In the genomic region with DNA sequence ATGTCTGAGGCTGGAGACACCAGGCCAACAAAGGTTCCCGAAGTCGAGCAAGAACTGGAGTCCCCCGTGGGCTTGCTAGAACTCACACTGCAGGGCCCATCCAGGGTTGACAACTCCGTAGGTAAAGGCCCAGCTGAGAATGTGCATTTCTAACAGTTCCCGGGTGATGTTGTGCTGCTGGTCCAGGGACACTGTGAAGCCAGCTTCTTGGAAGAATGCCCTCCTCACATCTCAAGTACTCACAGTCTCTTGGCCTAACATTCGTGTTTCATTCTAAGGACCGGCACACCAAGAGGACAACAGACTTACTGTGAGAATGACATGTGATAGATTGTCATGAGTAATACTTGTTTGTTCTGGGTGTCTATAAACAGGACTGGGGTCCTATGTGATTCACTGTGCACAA, we compare ENCODE assay signal across 15 cellular contexts.
A peak's percentile ranks its signal among the peaks of the same experiment; 100 is the strongest.
DNase-seq lines count a peak whose midpoint lies in the region; ATAC-seq and TF ChIP-seq lines count a peak whose summit lies in the region.
"Had no signal": no experiment of that assay in that cellular context is flagged by ENCODE, and none has a peak within 500 bp of the region (broad histone marks: within the 10 kb centered on the region; RNA-seq: fewer than 3 reads in every experiment).

No MANE protein-coding gene starts in this region.

- CTCF ChIA-PET in IMR-90 (lab: Yijun Ruan, JAX) = no interaction called here
- CTCF ChIA-PET in activated CD4-positive, alpha-beta memory T cell treated with anti-CD3 and anti-CD28 coated beads, Interleukin-2, amount 10 ng/mL, durations not matched to agents 7 days and 5 days (lab: Charles Lee) = no interaction called here

- no peak overlapping the region for H2AFZ ChIP-seq in IMR-90 (replicated peaks; ENCODE audit: low read length, poor library complexity)

- H2BK120ac ChIP-seq in IMR-90 (ENCODE audit: low read depth, low read length) = no peak overlapping the region

- no peak overlapping the region for H2BK5ac ChIP-seq in IMR-90 (ENCODE audit: low read depth, low read length, poor library complexity, severe bottlenecking)

- POLR2A ChIA-PET in IMR-90 (lab: Charles Lee; ENCODE audit: unreplicated experiment) = no interaction called here
- POLR2A ChIA-PET in activated CD4-positive, alpha-beta memory T cell treated with anti-CD3 and anti-CD28 coated beads, Interleukin-2, amount 10 ng/mL, durations not matched to agents 7 days and 5 days (lab: Charles Lee) = no interaction called here

- H3K36me3 Mint-ChIP-seq in activated CD4-positive, alpha-beta memory T cell treated with anti-CD3 and anti-CD28 coated beads, Interleukin-2, amount 10 ng/mL, durations not matched to agents 7 days and 5 days (ENCODE audit: low read depth) = no peaks in the 10 kb centered on the region
- no peaks in the 10 kb centered on the region for H3K36me3 Mint-ChIP-seq in activated T-helper 2 cell treated with anti-CD3 and anti-CD28 coated beads, Interferon-gamma antibody, Interleukin-2, Interleukin-4, amounts not matched to agents 10 μg/mL and 5 μg/mL and 100 μg/mL, durations not matched to agents 14 hours and 24 hours and 36 hours (ENCODE audit: low read depth)
- H3K36me3 Mint-ChIP-seq: stimulated activated naive B cell treated with anti-CD40 and anti-IgM and Interleukin-4, amounts not matched to agents 10 μg/mL and 1 μg/mL and 100 μg/mL, for 72 hours had no signal

- no peak overlapping the region; the same call in 1 of the 2 replicates for H3K4ac ChIP-seq in IMR-90 (ENCODE audit: low read depth, low read length)

- BruUV-seq in IMR-90 (replicated peaks; lab: Mats Ljungman, UMichigan) = no TSS peak

- no peak overlapping the region for H3K23ac ChIP-seq in IMR-90 (ENCODE audit: low read depth, low read length)

- H4K8ac ChIP-seq in IMR-90 (ENCODE audit: low read depth in 2 of 2, low read length in 2 of 2) = no peak overlapping the region

- H3K27me3 Mint-ChIP-seq in activated CD4-positive, alpha-beta memory T cell treated with anti-CD3 and anti-CD28 coated beads, Interleukin-2, amount 10 ng/mL, durations not matched to agents 7 days and 5 days = no peaks in the 10 kb centered on the region
- no peaks in the 10 kb centered on the region for H3K27me3 Mint-ChIP-seq in activated T-helper 2 cell treated with anti-CD3 and anti-CD28 coated beads, Interferon-gamma antibody, Interleukin-2, Interleukin-4, amounts not matched to agents 10 μg/mL and 5 μg/mL and 100 μg/mL, durations not matched to agents 14 hours and 24 hours and 36 hours (ENCODE audit: low read depth)
- H3K27me3 Mint-ChIP-seq: central memory CD8-positive, alpha-beta T cell; stimulated activated naive B cell treated with anti-CD40 and anti-IgM and Interleukin-4, amounts not matched to agents 10 μg/mL and 1 μg/mL and 100 μg/mL, for 72 hours had no signal

- H2AK9ac ChIP-seq in IMR-90 (replicated peaks; ENCODE audit: low read depth, low read length, poor library complexity) = no peak overlapping the region

- no peak overlapping the region for H3K9ac ChIP-seq in IMR-90 (ENCODE audit: low read depth, low read length)
- H3K9ac ChIP-seq in subcutaneous abdominal adipose tissue (ENCODE audit: low read length in 5 of 5) = peak overlapping the region in 1 of 5 donors; percentile 25
- H3K9ac ChIP-seq: KMS-11 had no signal

- dilution Hi-C loops in IMR-90 (cut with HindIII; ENCODE audit: low sequenced_read_pairs, unreplicated experiment) = no loop called here

- no peak overlapping the region; the same call in 1 of the 2 replicates for H3K4me2 ChIP-seq in IMR-90 (ENCODE audit: low read depth, low read length)
- H3K4me2 ChIP-seq: KMS-11 had no signal

- H4K5ac ChIP-seq in IMR-90 (ENCODE audit: low read depth, low read length) = no peak overlapping the region

- H3K36me3 ChIP-seq in IMR-90 (ENCODE audit: control insufficient read depth, insufficient read depth, low read length) (no peaks in the 10 kb centered on the region), mesodermal cell (ENCODE audit: control insufficient read depth, insufficient read depth, low read length) (no peaks in the 10 kb centered on the region), subcutaneous abdominal adipose tissue (ENCODE audit: control insufficient read depth in 5 of 5, insufficient read depth in 5 of 5, low read length in 5 of 5) (no peaks in the 10 kb centered on the region)

- peak overlapping the region; percentile 20; the same call in 1 of the 3 replicates for H2BK15ac ChIP-seq in IMR-90 (ENCODE audit: low read depth, low read length)

- no peak overlapping the region for H4K91ac ChIP-seq in IMR-90 (ENCODE audit: insufficient read depth, low read depth, low read length)

- H2BK20ac ChIP-seq in IMR-90 (ENCODE audit: low read depth, low read length) = no peak overlapping the region

- H3K9me1 ChIP-seq in IMR-90 (ENCODE audit: insufficient read depth, low read length) = no peaks in the 10 kb centered on the region

- H3K4me3 ChIP-seq in IMR-90 (ENCODE audit: insufficient read depth, low read depth, low read length) (no peak overlapping the region), fibroblast of mammary gland (ENCODE audit: control insufficient read depth, low read depth, low read length) (no peak overlapping the region), mesodermal cell (ENCODE audit: extremely low read depth, insufficient read depth, low read length, poor library complexity, severe bottlenecking) (no peak overlapping the region), subcutaneous abdominal adipose tissue (ENCODE audit: low read depth in 1 of 5, low read length in 5 of 5) (no peak overlapping the region)

- no peaks in the 10 kb centered on the region for H3K4me1 Mint-ChIP-seq in activated CD4-positive, alpha-beta memory T cell treated with anti-CD3 and anti-CD28 coated beads, Interleukin-2, amount 10 ng/mL, durations not matched to agents 7 days and 5 days
- no peaks in the 10 kb centered on the region for H3K4me1 Mint-ChIP-seq in activated T-helper 2 cell treated with anti-CD3 and anti-CD28 coated beads, Interferon-gamma antibody, Interleukin-2, Interleukin-4, amounts not matched to agents 10 μg/mL and 5 μg/mL and 100 μg/mL, durations not matched to agents 14 hours and 24 hours and 36 hours (ENCODE audit: low read depth)
- H3K4me1 Mint-ChIP-seq: central memory CD8-positive, alpha-beta T cell; stimulated activated naive B cell treated with anti-CD40 and anti-IgM and Interleukin-4, amounts not matched to agents 10 μg/mL and 1 μg/mL and 100 μg/mL, for 72 hours had no signal

- H3K18ac ChIP-seq in IMR-90 (ENCODE audit: low read depth, low read length) = no peak overlapping the region; the same call in 1 of the 2 replicates

- H2AK5ac ChIP-seq in IMR-90 (ENCODE audit: low read depth, low read length) = no peak overlapping the region

- ATAC-seq in IMR-90 (ENCODE audit: low read depth) = no peak
- ATAC-seq: stimulated activated naive B cell treated with anti-CD40 and anti-IgM and Interleukin-4, amounts not matched to agents 10 μg/mL and 1 μg/mL and 100 μg/mL, for 72 hours had no signal

- TF ChIP-seq RAD21 in IMR-90 (IDR thresholded peaks at IDR 0.05; ENCODE audit: low read length) = no peak

- DNase-seq in IMR-90 (no peak), fibroblast of mammary gland (ENCODE audit: low read depth) (peak; percentile 56), GDM1 (lab: John Stamatoyannopoulos, UW) (no peak), NCI-H226 (no peak)
- DNase-seq in activated CD4-positive, alpha-beta memory T cell treated with anti-CD3 and anti-CD28 coated beads, Interleukin-2, amount 10 ng/mL, durations not matched to agents 7 days and 5 days = no peak
- no peak for DNase-seq in activated T-helper 2 cell treated with anti-CD3 and anti-CD28 coated beads, Interferon-gamma antibody, Interleukin-2, Interleukin-4, amounts not matched to agents 10 μg/mL and 5 μg/mL and 100 μg/mL, durations not matched to agents 14 hours and 24 hours and 36 hours (ENCODE audit: low spot score)
- DNase-seq: activated naive CD4-positive, alpha-beta T cell treated with anti-CD3 and anti-CD28 coated beads for 36 hours; NCI-H446 treated with DMSO at 0.1 percent for 48 hours; OCI-M1; stimulated activated naive B cell treated with anti-CD40 and anti-IgM and Interleukin-4, amounts not matched to agents 10 μg/mL and 1 μg/mL and 100 μg/mL, for 72 hours had no signal

- in situ Hi-C loops in IMR-90 (cut with MboI; ENCODE audit: low sequenced_read_pairs) = no loop called here

- H3K4me1 ChIP-seq in IMR-90 (ENCODE audit: control insufficient read depth, insufficient read depth, low read length) = peaks cover 7% of the 10 kb centered on the region
- H3K4me1 ChIP-seq in mesodermal cell (ENCODE audit: control insufficient read depth, insufficient read depth, low read length, poor library complexity, severe bottlenecking) = peaks cover 12% of the 10 kb centered on the region
- peaks cover 8 to 40% (median 39%) of the 10 kb centered on the region in 5 donors for H3K4me1 ChIP-seq in subcutaneous abdominal adipose tissue (ENCODE audit: control insufficient read depth in 5 of 5, insufficient read depth in 5 of 5, low read length in 5 of 5)

- no peaks in the 10 kb centered on the region for H4K20me1 ChIP-seq in IMR-90 (ENCODE audit: insufficient read depth, low read length)

- no peaks in the 10 kb centered on the region for H3K9me3 Mint-ChIP-seq in activated CD4-positive, alpha-beta memory T cell treated with anti-CD3 and anti-CD28 coated beads, Interleukin-2, amount 10 ng/mL, durations not matched to agents 7 days and 5 days
- no peaks in the 10 kb centered on the region for H3K9me3 Mint-ChIP-seq in activated T-helper 2 cell treated with anti-CD3 and anti-CD28 coated beads, Interferon-gamma antibody, Interleukin-2, Interleukin-4, amounts not matched to agents 10 μg/mL and 5 μg/mL and 100 μg/mL, durations not matched to agents 14 hours and 24 hours and 36 hours
- H3K9me3 Mint-ChIP-seq: activated naive CD4-positive, alpha-beta T cell treated with anti-CD3 and anti-CD28 coated beads for 36 hours had no signal

- TF ChIP-seq CTCF in IMR-90 (conservative IDR thresholded peaks at IDR 0.05; ENCODE audit: low read depth, low read length) (no peak), fibroblast of mammary gland (conservative IDR thresholded peaks at IDR 0.05; ENCODE audit: control insufficient read depth, insufficient read depth, low read depth, low read length) (no peak)

- H3K9me3 ChIP-seq in IMR-90 (ENCODE audit: control insufficient read depth, insufficient read depth, low read length) (no peaks in the 10 kb centered on the region), mesodermal cell (ENCODE audit: control insufficient read depth, low read length) (no peaks in the 10 kb centered on the region), subcutaneous abdominal adipose tissue (ENCODE audit: control insufficient read depth in 5 of 5, low read length in 5 of 5) (no peaks in the 10 kb centered on the region)

- no peak overlapping the region for H3K27ac Mint-ChIP-seq in activated CD4-positive, alpha-beta memory T cell treated with anti-CD3 and anti-CD28 coated beads, Interleukin-2, amount 10 ng/mL, durations not matched to agents 7 days and 5 days
- H3K27ac Mint-ChIP-seq in activated T-helper 2 cell treated with anti-CD3 and anti-CD28 coated beads, Interferon-gamma antibody, Interleukin-2, Interleukin-4, amounts not matched to agents 10 μg/mL and 5 μg/mL and 100 μg/mL, durations not matched to agents 14 hours and 24 hours and 36 hours = no peak overlapping the region
- H3K27ac Mint-ChIP-seq: activated naive CD4-positive, alpha-beta T cell treated with anti-CD3 and anti-CD28 coated beads for 36 hours; stimulated activated naive B cell treated with anti-CD40 and anti-IgM and Interleukin-4, amounts not matched to agents 10 μg/mL and 1 μg/mL and 100 μg/mL, for 72 hours had no signal

- intact Hi-C loops in IMR-90 (cut with micrococcal nuclease) = no loop called here
- intact Hi-C loops in activated T-helper 2 cell treated with anti-CD3 and anti-CD28 coated beads, Interferon-gamma antibody, Interleukin-2, Interleukin-4, amounts not matched to agents 10 μg/mL and 5 μg/mL and 100 μg/mL, durations not matched to agents 14 hours and 24 hours and 36 hours (cut with micrococcal nuclease) = no loop called here

- H3K27ac ChIP-seq in IMR-90 (ENCODE audit: insufficient read depth, low read length) (no peak overlapping the region), mesodermal cell (ENCODE audit: low read depth, low read length, severe bottlenecking) (peak overlapping the region; percentile 37), subcutaneous abdominal adipose tissue (ENCODE audit: low read depth, low read length) (peak overlapping the region; percentile 28)
- H3K27ac ChIP-seq: epithelial cell of prostate, KMS-11 had no signal

- WGBS in IMR-90 (ENCODE audit: extremely low coverage in 2 of 2, insufficient read length in 1 of 2), 2 experiments = 75% methylated on average over 5 of the region's 7 CpGs; no CpG with 5 or more reads in 1 of the 2 experiments
- WGBS in mesodermal cell (ENCODE audit: insufficient coverage in 2 of 2), 2 experiments = 98 to 100% methylated on average over 4 to 5 of the region's 7 CpGs

- no peaks in the 10 kb centered on the region for H3K27me3 ChIP-seq in IMR-90 (ENCODE audit: control insufficient read depth, insufficient read depth, low read length)
- no peaks in the 10 kb centered on the region for H3K27me3 ChIP-seq in subcutaneous abdominal adipose tissue (ENCODE audit: control insufficient read depth in 5 of 5, insufficient read depth in 4 of 5, low read length in 5 of 5)

- no peak overlapping the region for H3K56ac ChIP-seq in IMR-90 (ENCODE audit: extremely low read depth, insufficient read depth, low read length)

- no peak overlapping the region for H3K14ac ChIP-seq in IMR-90 (replicated peaks; ENCODE audit: low read depth, low read length)

- no peak overlapping the region for H3K4me3 Mint-ChIP-seq in activated CD4-positive, alpha-beta memory T cell treated with anti-CD3 and anti-CD28 coated beads, Interleukin-2, amount 10 ng/mL, durations not matched to agents 7 days and 5 days
- H3K4me3 Mint-ChIP-seq in activated T-helper 2 cell treated with anti-CD3 and anti-CD28 coated beads, Interferon-gamma antibody, Interleukin-2, Interleukin-4, amounts not matched to agents 10 μg/mL and 5 μg/mL and 100 μg/mL, durations not matched to agents 14 hours and 24 hours and 36 hours (ENCODE audit: low read depth) = no peak overlapping the region
- H3K4me3 Mint-ChIP-seq: activated naive CD4-positive, alpha-beta T cell treated with anti-CD3 and anti-CD28 coated beads for 36 hours; central memory CD8-positive, alpha-beta T cell; stimulated activated naive B cell treated with anti-CD40 and anti-IgM and Interleukin-4, amounts not matched to agents 10 μg/mL and 1 μg/mL and 100 μg/mL, for 72 hours had no signal

- TF ChIP-seq POLR2A in IMR-90 (IDR thresholded peaks at IDR 0.05; ENCODE audit: low read depth, low read length) = no peak

- no peaks in the 10 kb centered on the region for H3K79me1 ChIP-seq in IMR-90 (ENCODE audit: low read depth in 1 of 2, low read length in 2 of 2)
